ENCODE assay signal across 9 cellular contexts in genomic region chr12:10365716-10366433, GRCh38. TPM values are rescaled to one million over a fixed set of nuclear protein-coding genes. Genes with fewer than 3 reads are reported as not detected.
A peak's percentile ranks its signal among the peaks of the same experiment; 100 is the strongest.
DNase-seq lines count a peak whose midpoint lies in the region; ATAC-seq and TF ChIP-seq lines count a peak whose summit lies in the region.
"Had no signal": no experiment of that assay in that cellular context is flagged by ENCODE, and none has a peak within 500 bp of the region (broad histone marks: within the 10 kb centered on the region; RNA-seq: fewer than 3 reads in every experiment).

No MANE protein-coding gene starts in this region.

- H3K9me3 ChIP-seq in BLaER1 treated with 17β-estradiol and CSF1 and Interleukin-3, amounts not matched to agents 10 nM and 100 nM (replicated peaks in 1 of 11) = peaks cover 15 to 37% (median 23%) of the 10 kb centered on the region in 11 experiments
- no peaks in the 10 kb centered on the region for H3K9me3 ChIP-seq in colonic mucosa

- peaks cover 39 to 50% (median 44%) of the 10 kb centered on the region in 10 experiments for H3K4me1 ChIP-seq in BLaER1 treated with 17β-estradiol and CSF1 and Interleukin-3, amounts not matched to agents 10 nM and 100 nM
- H3K4me1 ChIP-seq in colonic mucosa = peaks cover 6% of the 10 kb centered on the region

- peak overlapping the region; percentile 62 to 82 (median 69); a peak in 17 of 20 replicates for H3K4me3 ChIP-seq in BLaER1 treated with 17β-estradiol and CSF1 and Interleukin-3, amounts not matched to agents 10 nM and 100 nM
- peak overlapping the region; percentile 66 for H3K4me3 ChIP-seq in LNCaP clone FGC (ENCODE audit: low read depth, low read length)
- H3K4me3 ChIP-seq in colonic mucosa = peak overlapping the region; percentile 28

- H3K36me3 ChIP-seq in BLaER1 treated with 17β-estradiol and CSF1 and Interleukin-3, amounts not matched to agents 10 nM and 100 nM = peaks cover 0 to 3% (median 0%) of the 10 kb centered on the region in 11 experiments; a peak in 1 of 22 replicates
- H3K36me3 ChIP-seq in colonic mucosa = no peaks in the 10 kb centered on the region

- ATAC-seq in activated CD4-positive, alpha-beta T cell treated with anti-CD3 and anti-CD28 coated beads for 36 hours = no peak

- CTCF ChIA-PET in activated CD4-positive, alpha-beta T cell treated with anti-CD3 and anti-CD28 coated beads for 36 hours (lab: Charles Lee) = interaction anchor here (0.6 to 1.5 kb wide), 6 partner anchors 11 to 852 kb away, joined by 3 read pairs; no protein-coding TSS in a partner anchor

- peak overlapping the region in 8 of 11 experiments; percentile 75 to 86 (median 82); a peak in 15 of 22 replicates for H3K9ac ChIP-seq in BLaER1 treated with 17β-estradiol and CSF1 and Interleukin-3, amounts not matched to agents 10 nM and 100 nM
- H3K9ac ChIP-seq in colonic mucosa (ENCODE audit: low read depth in 2 of 2, low read length in 2 of 2) = peak overlapping the region in 1 of 2 donors; percentile 84

- H3K4me2 ChIP-seq in BLaER1 treated with 17β-estradiol and CSF1 and Interleukin-3, amounts not matched to agents 10 nM and 100 nM = peak overlapping the region; percentile 84 to 98 (median 95)

- H3K36me3 Mint-ChIP-seq in nephron (ENCODE audit: low read depth) = peaks cover 3% of the 10 kb centered on the region
- peaks cover 2% of the 10 kb centered on the region for H3K36me3 Mint-ChIP-seq in activated CD4-positive, alpha-beta T cell treated with anti-CD3 and anti-CD28 coated beads for 36 hours (ENCODE audit: low read depth)

- DNase-seq in LNCaP clone FGC (ENCODE audit: low read depth) = no peak
- DNase-seq in colonic mucosa = no peak
- DNase-seq in GM20000 (ENCODE audit: low spot score) = no peak
- DNase-seq in NCI-H1694 (lab: John Stamatoyannopoulos, UW) = no peak
- no peak for DNase-seq in middle frontal gyrus (ENCODE audit: extremely low spot score, low spot score)
- DNase-seq in activated CD4-positive, alpha-beta T cell treated with anti-CD3 and anti-CD28 coated beads for 36 hours = no peak
- DNase-seq: effector memory CD8-positive, alpha-beta T cell had no signal

- POLR2A ChIA-PET in activated CD4-positive, alpha-beta T cell treated with anti-CD3 and anti-CD28 coated beads for 36 hours (lab: Charles Lee) = interaction anchor here (1.7 kb wide), 1 partner anchor 153 kb away, joined by 4 read pairs; no protein-coding TSS in a partner anchor

- H3K27me3 Mint-ChIP-seq in nephron (ENCODE audit: low read depth) = no peaks in the 10 kb centered on the region
- no peaks in the 10 kb centered on the region for H3K27me3 Mint-ChIP-seq in activated CD4-positive, alpha-beta T cell treated with anti-CD3 and anti-CD28 coated beads for 36 hours
- H3K27me3 Mint-ChIP-seq: effector memory CD8-positive, alpha-beta T cell had no signal

- TF ChIP-seq CTCF in LNCaP clone FGC (IDR thresholded peaks at IDR 0.05; ENCODE audit: control insufficient read depth, extremely low read depth, insufficient read depth) (0 out of 2 replicates have a peak, but pooled peaks have one; percentile 6), colonic mucosa (IDR thresholded peaks at IDR 0.05) (peak; percentile 17), nephron (IDR thresholded peaks at IDR 0.05; ENCODE audit: unreplicated experiment in 3 of 3) (peak in 2 of 3 experiments; percentile 17 to 30), GM20000 (IDR thresholded peaks at IDR 0.05; ENCODE audit: extremely low read depth, missing control alignments) (no peak)

- H3K27ac ChIP-seq in BLaER1 treated with 17β-estradiol and CSF1 and Interleukin-3, amounts not matched to agents 10 nM and 100 nM = peak overlapping the region in 10 of 11 experiments; percentile 50 to 90 (median 84); a peak in 18 of 22 replicates
- peak overlapping the region; percentile 85 for H3K27ac ChIP-seq in colonic mucosa

- intact Hi-C loops in colonic mucosa (cut with DNase I) = no loop called here
- intact Hi-C loops in activated CD4-positive, alpha-beta T cell treated with anti-CD3 and anti-CD28 coated beads for 36 hours (cut with DNase I, micrococcal nuclease) = loop anchor here in 1 of 2 experiments (1.0 to 10.0 kb wide), 5 partner anchors 45 to 805 kb away; partner anchors contain the start of genes MAGOHB and SMIM10L1

- H3K27ac Mint-ChIP-seq in nephron = no peak overlapping the region
- no peak overlapping the region for H3K27ac Mint-ChIP-seq in activated CD4-positive, alpha-beta T cell treated with anti-CD3 and anti-CD28 coated beads for 36 hours
- H3K27ac Mint-ChIP-seq: effector memory CD8-positive, alpha-beta T cell had no signal

- no peaks in the 10 kb centered on the region for H3K27me3 ChIP-seq in BLaER1 treated with 17β-estradiol and CSF1 and Interleukin-3, amounts not matched to agents 10 nM and 100 nM
- no peaks in the 10 kb centered on the region for H3K27me3 ChIP-seq in colonic mucosa

- H3K9me3 Mint-ChIP-seq in nephron = no peaks in the 10 kb centered on the region
- peaks cover 4% of the 10 kb centered on the region for H3K9me3 Mint-ChIP-seq in activated CD4-positive, alpha-beta T cell treated with anti-CD3 and anti-CD28 coated beads for 36 hours (ENCODE audit: low read depth)
- H3K9me3 Mint-ChIP-seq: effector memory CD8-positive, alpha-beta T cell had no signal

- peaks cover 38% of the 10 kb centered on the region for H3K4me1 Mint-ChIP-seq in nephron
- H3K4me1 Mint-ChIP-seq in activated CD4-positive, alpha-beta T cell treated with anti-CD3 and anti-CD28 coated beads for 36 hours = peaks cover 3% of the 10 kb centered on the region

- no peak overlapping the region for H3K4me3 Mint-ChIP-seq in nephron
- no peak overlapping the region for H3K4me3 Mint-ChIP-seq in activated CD4-positive, alpha-beta T cell treated with anti-CD3 and anti-CD28 coated beads for 36 hours

- no peaks in the 10 kb centered on the region for H4K20me1 ChIP-seq in BLaER1 treated with 17β-estradiol and CSF1 and Interleukin-3, amounts not matched to agents 10 nM and 100 nM

RNA-seq across cellular contexts. Expression of gene KLRK1, which starts 24.0 kb away (rescaled TPM):
- total RNA-seq in colonic mucosa = 1 to 10 TPM; 1.1 to 1.6 TPM
- not detected for total RNA-seq in activated CD4-positive, alpha-beta T cell treated with anti-CD3 and anti-CD28 coated beads for 36 hours

RNA-seq across cellular contexts. Expression of gene KLRC4, which starts 43.7 kb away (rescaled TPM):
- total RNA-seq in colonic mucosa = under 1 TPM; 0.47 to 0.80 TPM
- total RNA-seq in activated CD4-positive, alpha-beta T cell treated with anti-CD3 and anti-CD28 coated beads for 36 hours = not detected

RNA-seq across cellular contexts. Expression of gene KLRC3, which starts 54.5 kb away (rescaled TPM):
- total RNA-seq in colonic mucosa = not detected
- not detected for total RNA-seq in activated CD4-positive, alpha-beta T cell treated with anti-CD3 and anti-CD28 coated beads for 36 hours

RNA-seq across cellular contexts. Expression of gene KLRD1, which starts 58.2 kb away (rescaled TPM):
- total RNA-seq in colonic mucosa = 1 to 10 TPM; 1.1 to 1.5 TPM
- under 1 TPM; 0.05 to 0.28 TPM for total RNA-seq in activated CD4-positive, alpha-beta T cell treated with anti-CD3 and anti-CD28 coated beads for 36 hours
